In the genomic region with DNA sequence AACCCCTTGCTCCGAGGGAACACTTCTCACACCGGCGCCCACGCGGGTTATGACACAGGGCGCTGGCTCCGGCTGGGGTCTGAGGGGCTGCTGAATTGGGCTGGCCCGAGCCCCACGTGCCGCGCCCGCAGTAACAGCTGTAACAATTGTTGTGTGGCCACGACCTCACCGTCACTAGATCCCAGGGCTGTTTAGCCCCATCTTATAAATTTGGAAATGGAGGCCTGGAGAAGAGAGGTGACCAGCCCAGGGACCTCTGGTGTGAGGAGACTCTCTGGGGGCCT, we compare ENCODE assay signal across 2 cellular contexts.
TF ChIP-seq lines count a peak whose summit lies in the region.

No MANE protein-coding gene starts in this region.

TF ChIP-seq in A549, 52 proteins besides CTCF, POLR2A, EP300 and RAD21:
- TF ChIP-seq, protein P1, sequence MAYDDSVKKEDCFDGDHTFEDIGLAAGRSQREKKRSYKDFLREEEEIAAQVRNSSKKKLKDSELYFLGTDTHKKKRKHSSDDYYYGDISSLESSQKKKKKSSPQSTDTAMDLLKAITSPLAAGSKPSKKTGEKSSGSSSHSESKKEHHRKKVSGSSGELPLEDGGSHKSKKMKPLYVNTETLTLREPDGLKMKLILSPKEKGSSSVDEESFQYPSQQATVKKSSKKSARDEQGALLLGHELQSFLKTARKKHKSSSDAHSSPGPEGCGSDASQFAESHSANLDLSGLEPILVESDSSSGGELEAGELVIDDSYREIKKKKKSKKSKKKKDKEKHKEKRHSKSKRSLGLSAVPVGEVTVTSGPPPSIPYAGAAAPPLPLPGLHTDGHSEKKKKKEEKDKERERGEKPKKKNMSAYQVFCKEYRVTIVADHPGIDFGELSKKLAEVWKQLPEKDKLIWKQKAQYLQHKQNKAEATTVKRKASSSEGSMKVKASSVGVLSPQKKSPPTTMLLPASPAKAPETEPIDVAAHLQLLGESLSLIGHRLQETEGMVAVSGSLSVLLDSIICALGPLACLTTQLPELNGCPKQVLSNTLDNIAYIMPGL (CRISPR knock-in tag; IDR thresholded peaks at IDR 0.05; ENCODE audit: borderline replicate concordance): no peak
- TF ChIP-seq, protein P2, sequence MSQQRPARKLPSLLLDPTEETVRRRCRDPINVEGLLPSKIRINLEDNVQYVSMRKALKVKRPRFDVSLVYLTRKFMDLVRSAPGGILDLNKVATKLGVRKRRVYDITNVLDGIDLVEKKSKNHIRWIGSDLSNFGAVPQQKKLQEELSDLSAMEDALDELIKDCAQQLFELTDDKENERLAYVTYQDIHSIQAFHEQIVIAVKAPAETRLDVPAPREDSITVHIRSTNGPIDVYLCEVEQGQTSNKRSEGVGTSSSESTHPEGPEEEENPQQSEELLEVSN (IDR thresholded peaks at IDR 0.05; ENCODE audit: borderline replicate concordance, low read depth): no peak
- TF ChIP-seq, protein P3, sequence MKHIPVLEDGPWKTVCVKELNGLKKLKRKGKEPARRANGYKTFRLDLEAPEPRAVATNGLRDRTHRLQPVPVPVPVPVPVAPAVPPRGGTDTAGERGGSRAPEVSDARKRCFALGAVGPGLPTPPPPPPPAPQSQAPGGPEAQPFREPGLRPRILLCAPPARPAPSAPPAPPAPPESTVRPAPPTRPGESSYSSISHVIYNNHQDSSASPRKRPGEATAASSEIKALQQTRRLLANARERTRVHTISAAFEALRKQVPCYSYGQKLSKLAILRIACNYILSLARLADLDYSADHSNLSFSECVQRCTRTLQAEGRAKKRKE (CRISPR knock-in tag; IDR thresholded peaks at IDR 0.05; ENCODE audit: low read depth): no peak

TF ChIP-seq in H1, 55 proteins besides CTCF, POLR2A, EP300 and RAD21:
- TF ChIP-seq, protein P4, sequence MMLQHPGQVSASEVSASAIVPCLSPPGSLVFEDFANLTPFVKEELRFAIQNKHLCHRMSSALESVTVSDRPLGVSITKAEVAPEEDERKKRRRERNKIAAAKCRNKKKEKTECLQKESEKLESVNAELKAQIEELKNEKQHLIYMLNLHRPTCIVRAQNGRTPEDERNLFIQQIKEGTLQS (IDR thresholded peaks at IDR 0.05; ENCODE audit: insufficient read depth, low read depth, low read length): no peak
- TF ChIP-seq SAP30 (IDR thresholded peaks at IDR 0.05; ENCODE audit: insufficient read depth, insufficient replicate concordance, low read length) (no peak), NRF1 (IDR thresholded peaks at IDR 0.05; ENCODE audit: low read depth, low read length) (no peak), SP4 (IDR thresholded peaks at IDR 0.05; ENCODE audit: low read length) (no peak), POLR2AphosphoS5 (IDR thresholded peaks at IDR 0.05; ENCODE audit: low read depth, low read length) (no peak), CBX8 (IDR thresholded peaks at IDR 0.05; ENCODE audit: borderline replicate concordance, low read depth, low read length) (no peak), CBX5 (IDR thresholded peaks at IDR 0.05; ENCODE audit: low read depth, low read length) (no peak), CEBPB (IDR thresholded peaks at IDR 0.05; ENCODE audit: low read depth, low read length) (no peak), TCF12 (IDR thresholded peaks at IDR 0.05; ENCODE audit: low read depth, low read length) (no peak), CREB1 (IDR thresholded peaks at IDR 0.05) (no peak), HDAC2 (IDR thresholded peaks at IDR 0.05; ENCODE audit: borderline replicate concordance in 1 of 2, low read depth in 2 of 2, low read length in 2 of 2) (no peak), POU5F1 (IDR thresholded peaks at IDR 0.05; ENCODE audit: low read depth, low read length) (no peak), ASH2L (IDR thresholded peaks at IDR 0.05; ENCODE audit: low read length) (no peak), MAFK (IDR thresholded peaks at IDR 0.05; ENCODE audit: low read depth, low read length) (no peak), BCL11A (IDR thresholded peaks at IDR 0.05; ENCODE audit: low read depth in 2 of 2, low read length in 2 of 2) (no peak), SRF (IDR thresholded peaks at IDR 0.05; ENCODE audit: low read depth, low read length) (no peak), SP1 (IDR thresholded peaks at IDR 0.05; ENCODE audit: low read depth, low read length) (no peak)
- TF ChIP-seq, protein P5, sequence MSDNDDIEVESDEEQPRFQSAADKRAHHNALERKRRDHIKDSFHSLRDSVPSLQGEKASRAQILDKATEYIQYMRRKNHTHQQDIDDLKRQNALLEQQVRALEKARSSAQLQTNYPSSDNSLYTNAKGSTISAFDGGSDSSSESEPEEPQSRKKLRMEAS (IDR thresholded peaks at IDR 0.05): no peak
- TF ChIP-seq, protein P2 (IDR thresholded peaks at IDR 0.05): no peak
